In genomic region chr2:177169810-177170514, GRCh38 we compare ENCODE assay signal across 8 cellular contexts. TPM values are rescaled to one million over a fixed set of nuclear protein-coding genes. Genes with fewer than 3 reads are reported as not detected.
A peak's percentile ranks its signal among the peaks of the same experiment; 100 is the strongest.
DNase-seq lines count a peak whose midpoint lies in the region; ATAC-seq, FAIRE-seq and TF ChIP-seq lines count a peak whose summit lies in the region.

No MANE protein-coding gene starts in this region.

- no peaks in the 10 kb centered on the region for H3K27me3 Mint-ChIP-seq in CD14-positive monocyte (ENCODE audit: low read depth in 3 of 3)

- peaks cover 0 to 2% of the 10 kb centered on the region in 2 donors for H3K36me3 Mint-ChIP-seq in CD14-positive monocyte

- no peak overlapping the region for H2AFZ ChIP-seq in PC-9

- DNase-seq in CD14-positive monocyte (ENCODE audit: low spot score) (no peak), PC-9 (peak; percentile 68 to 92), frontal cortex (ENCODE audit: low spot score in 2 of 2) (no peak), iPS-NIHi11 (ENCODE audit: low spot score) (no peak), SKM-1 treated with dmso at 0.1 percent for 144 hours (lab: John Stamatoyannopoulos, UW; ENCODE audit: unreplicated experiment) (no peak)

- H3F3A ChIP-seq in PC-9 (ENCODE audit: insufficient read depth, low read depth): peaks cover 49% of the 10 kb centered on the region

- H3K36me3 ChIP-seq in PC-9 (ENCODE audit: low read depth) (no peaks in the 10 kb centered on the region), mesodermal cell (ENCODE audit: control insufficient read depth, insufficient read depth, low read length) (no peaks in the 10 kb centered on the region)

- TF ChIP-seq CTCF in CD14-positive monocyte (IDR thresholded peaks at IDR 0.05) (no peak), PC-9 (conservative IDR thresholded peaks at IDR 0.05) (no peak)

- H3K4me1 ChIP-seq in PC-9 (replicated peaks; ENCODE audit: insufficient read depth) (peaks cover 72% of the 10 kb centered on the region), mesodermal cell (ENCODE audit: control insufficient read depth, insufficient read depth, low read length, poor library complexity, severe bottlenecking) (peaks cover 62% of the 10 kb centered on the region)

- peak; percentile 69 for ATAC-seq in GM19324 (IDR thresholded peaks at IDR 0.05; ENCODE audit: low FRiP score, unreplicated experiment)
- ATAC-seq in HG03342 (IDR thresholded peaks at IDR 0.05; ENCODE audit: unreplicated experiment): peak; percentile 64

- TSS peak; percentile 77 for BruUV-seq in PC-9 (replicated peaks; lab: Mats Ljungman, UMichigan)

- POLR2A ChIA-PET in PC-9 (lab: Charles Lee; ENCODE audit: unreplicated experiment): interaction anchor here (0.6 kb wide), 1 partner anchor 141 kb away, joined by 4 read pairs; no protein-coding TSS in a partner anchor

- H3K9me3 Mint-ChIP-seq in CD14-positive monocyte: peaks cover 0 to 5% (median 0%) of the 10 kb centered on the region in 7 donors

- no peaks in the 10 kb centered on the region; the same call in 1 of the 2 replicates for H3K9me3 ChIP-seq in PC-9 (ENCODE audit: insufficient read depth, low read depth)
- no peaks in the 10 kb centered on the region for H3K9me3 ChIP-seq in mesodermal cell (ENCODE audit: control insufficient read depth, low read length)

- no peaks in the 10 kb centered on the region for H3K27me3 ChIP-seq in PC-9 (ENCODE audit: insufficient read depth, low read depth)

- H3K4me3 ChIP-seq in PC-9: no peak overlapping the region
- no peak overlapping the region for H3K4me3 ChIP-seq in mesodermal cell (ENCODE audit: extremely low read depth, insufficient read depth, low read length, poor library complexity, severe bottlenecking)

- intact Hi-C loops in CD14-positive monocyte (cut with micrococcal nuclease) (loop anchor here (2.0 to 10.0 kb wide), 8 partner anchors 37 to 445 kb away; partner anchors contain the start of genes NFE2L2 (in 2 of the 2) and HNRNPA3 (in 1 of the 2)), PC-9 (cut with micrococcal nuclease; ENCODE audit: unreplicated experiment) (loop anchor here (1.0 to 10.0 kb wide), 4 partner anchors 42 to 385 kb away; partner anchors contain the start of gene HNRNPA3)

- WGBS in mesodermal cell (ENCODE audit: insufficient coverage in 2 of 2), 2 experiments: 82 to 89% methylated on average over 3 to 4 of the region's 7 CpGs

- H3K4me1 Mint-ChIP-seq in CD14-positive monocyte: peaks cover 34% of the 10 kb centered on the region

- CTCF ChIA-PET in PC-9 (lab: Charles Lee): interaction anchor here (0.6 to 1.4 kb wide), 2 partner anchors 74 to 96 kb away, joined by 4 read pairs; no protein-coding TSS in a partner anchor

- no peaks in the 10 kb centered on the region for H3K9me2 ChIP-seq in PC-9 (ENCODE audit: insufficient read depth)

- H3K4me2 ChIP-seq in PC-9: 0 out of 2 replicates have a peak overlapping the region, but pooled peaks have one; percentile 0

- no peaks in the 10 kb centered on the region for H4K20me1 ChIP-seq in PC-9 (ENCODE audit: insufficient read depth)

- no peaks in the 10 kb centered on the region for H3K79me2 ChIP-seq in PC-9 (ENCODE audit: low read depth)

- peak overlapping the region in 5 of 7 donors; percentile 14 to 75 (median 52) for H3K27ac Mint-ChIP-seq in CD14-positive monocyte

- H3K27ac ChIP-seq in PC-9 (no peak overlapping the region), mesodermal cell (ENCODE audit: low read depth, low read length, severe bottlenecking) (peak overlapping the region; percentile 76)

- no peak for FAIRE-seq in frontal cortex (lab: Jason Lieb, UNC)

- H3K4me3 Mint-ChIP-seq in CD14-positive monocyte: no peak overlapping the region

RNA-seq across cellular contexts. Expression of gene HNRNPA3, which starts 42.6 kb away (rescaled TPM):
- polyA plus RNA-seq in CD14-positive monocyte: 10 to 100 TPM; 26.5 to 43.0 TPM
- total RNA-seq in PC-9 (2021) (245 and 290 TPM in 2 replicates), frontal cortex (63.2 TPM)
- 280 TPM for polyA plus RNA-seq in mesodermal cell (2013, experiment 1 of 2)
- 290 TPM for polyA plus RNA-seq in mesodermal cell (2013, experiment 2 of 2)

Comparison
In these comparisons a context has a peak if more than half of its experiments do, and no peak if none do; other contexts are left out.
1. DNase-seq: peak in PC-9 (2 of 2); none in CD14-positive monocyte (single experiment), frontal cortex (0 of 2), iPS-NIHi11 (single experiment) and SKM-1 treated with dmso at 0.1 percent for 144 hours (single experiment).